10 cellular contexts compared by ENCODE assay signal in the genomic region with DNA sequence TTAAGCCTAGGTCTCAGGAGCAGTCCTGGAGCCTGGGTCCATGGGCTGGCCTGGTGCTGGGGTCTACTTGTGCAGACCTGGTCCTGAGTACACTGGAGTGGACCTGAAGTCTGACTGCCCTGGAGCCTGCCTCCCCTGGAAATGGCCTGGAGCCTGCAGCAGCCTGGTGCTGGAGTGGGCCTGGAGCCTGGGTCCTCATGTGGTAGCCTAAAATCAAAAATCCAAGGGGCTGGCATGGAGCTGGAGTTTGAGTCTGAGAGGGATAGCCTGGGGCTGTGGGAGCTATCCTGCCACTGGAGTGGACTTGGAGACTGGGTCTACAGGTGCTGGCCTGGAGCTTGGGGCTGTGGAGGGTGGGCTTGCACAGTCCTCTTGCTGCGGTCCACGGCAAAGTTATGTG.
"Had no signal": no experiment of that assay in that cellular context is flagged by ENCODE, and none has a peak within 500 bp of the region (broad histone marks: within the 10 kb centered on the region; RNA-seq: fewer than 3 reads in every experiment).

No MANE protein-coding gene starts in this region.

- DNase-seq: GM23248, GOT3, H7, HFFc6, KBM-7 had no signal

- H3K4me3 ChIP-seq: GM23248, HAP-1 had no signal

- H3K4me1 Mint-ChIP-seq: IgD-negative memory B cell had no signal

- H3K4me3 Mint-ChIP-seq: HFFc6 had no signal

- H3K27ac ChIP-seq: GM23248, HL-60 had no signal

- H2AFZ ChIP-seq: GM23248 had no signal

- H3K27me3 Mint-ChIP-seq: IgD-negative memory B cell had no signal

- H3K36me3 ChIP-seq: HAP-1 had no signal

- ATAC-seq: HCT116, HepG2 had no signal

- H3K27ac Mint-ChIP-seq: HFFc6, IgD-negative memory B cell had no signal

- H3K9ac ChIP-seq: GM23248 had no signal
